ENCODE assay signal across 1 cellular context in the genomic region with DNA sequence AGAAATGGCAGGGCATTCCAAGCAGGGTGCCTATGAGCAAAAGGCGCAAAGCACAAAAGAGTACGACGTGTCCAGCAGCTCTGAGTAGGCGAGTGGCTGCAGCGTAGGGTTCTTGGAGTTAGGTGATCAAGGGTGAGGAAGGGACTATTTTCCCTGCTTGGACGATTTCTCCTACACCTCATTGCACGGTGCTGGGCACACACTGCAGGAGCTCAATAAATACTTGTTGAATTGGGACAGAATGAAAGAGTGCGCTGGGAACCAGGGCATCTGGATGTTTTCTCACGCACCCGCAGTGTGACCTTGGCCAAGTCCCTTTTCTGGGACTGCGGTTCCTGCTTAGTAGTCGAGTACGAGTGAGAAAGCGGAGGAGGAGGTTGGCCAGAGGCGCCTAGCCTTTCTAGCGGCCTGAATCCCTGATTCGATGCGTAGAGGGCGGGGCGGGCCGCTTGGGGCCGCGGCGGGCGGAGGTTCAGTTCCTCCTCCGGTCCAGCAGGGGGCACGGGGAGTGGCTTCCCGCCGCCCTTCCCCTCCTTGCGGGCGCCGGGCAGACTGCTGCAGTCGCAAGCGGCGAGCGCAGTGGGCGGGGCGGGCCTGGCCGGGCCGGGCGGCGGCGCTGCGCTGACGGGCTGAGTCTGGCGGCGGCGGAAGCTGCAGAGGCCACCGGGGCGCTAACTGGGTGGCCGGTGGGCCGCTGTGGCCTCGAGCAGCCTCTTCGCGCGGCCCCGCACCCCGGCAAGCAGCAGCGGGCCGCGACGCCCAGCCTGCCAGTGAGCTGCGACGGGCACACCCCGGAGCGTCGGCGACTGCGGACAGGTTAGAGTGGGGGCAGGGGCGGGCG.
TF ChIP-seq lines count a peak whose summit lies in the region.

A gene (plus strand): TSS at position 560 of the 841 bp plus-strand sequence. CDS start 333 bp downstream, outside the sequence.

TF ChIP-seq in HepG2, 621 proteins besides CTCF, POLR2A, EP300 and RAD21 (continued from another document and continues in another):
- TF ChIP-seq ZNF530 (CRISPR knock-in tag; IDR thresholded peaks at IDR 0.05; ENCODE audit: low read depth) (no peak), NFATC3 (CRISPR knock-in tag; IDR thresholded peaks at IDR 0.05) (no peak), SRY (CRISPR knock-in tag; IDR thresholded peaks at IDR 0.05) (0 out of 2 replicates have a peak, but pooled peaks have one; percentile 45), REL (CRISPR knock-in tag; conservative IDR thresholded peaks at IDR 0.05) (no peak), FOXO1 (CRISPR knock-in tag; IDR thresholded peaks at IDR 0.05) (no peak), ZNF879 (CRISPR knock-in tag; IDR thresholded peaks at IDR 0.05) (no peak), HMGA1 (CRISPR knock-in tag; conservative IDR thresholded peaks at IDR 0.05) (no peak), NR2F2 (IDR thresholded peaks at IDR 0.05; ENCODE audit: borderline replicate concordance, low read depth) (no peak), ZNF260 (CRISPR knock-in tag; IDR thresholded peaks at IDR 0.05; ENCODE audit: borderline replicate concordance, low read depth) (no peak), ELF3 (CRISPR knock-in tag; IDR thresholded peaks at IDR 0.05) (0 out of 2 replicates have a peak, but pooled peaks have one; percentile 9), BRD4 (CRISPR knock-in tag; IDR thresholded peaks at IDR 0.05) (no peak), HNRNPK (IDR thresholded peaks at IDR 0.05; ENCODE audit: low read depth, low read length, poor library complexity, severe bottlenecking) (peak; percentile 30), ZNF253 (CRISPR knock-in tag; IDR thresholded peaks at IDR 0.05; ENCODE audit: borderline replicate concordance) (no peak), ZNF841 (CRISPR knock-in tag; IDR thresholded peaks at IDR 0.05; ENCODE audit: borderline replicate concordance) (0 out of 2 replicates have a peak, but pooled peaks have one; percentile 46), ZNF703 (CRISPR knock-in tag; IDR thresholded peaks at IDR 0.05; ENCODE audit: borderline replicate concordance) (no peak), ZSCAN20 (CRISPR knock-in tag; IDR thresholded peaks at IDR 0.05; ENCODE audit: borderline replicate concordance) (no peak), SP4 (CRISPR knock-in tag; IDR thresholded peaks at IDR 0.05) (peak; percentile 22; the same call in 1 of the 2 replicates), ZMYM2 (CRISPR knock-in tag; IDR thresholded peaks at IDR 0.05) (no peak), PLRG1 (conservative IDR thresholded peaks at IDR 0.05) (no peak), ZNF75D (CRISPR knock-in tag; IDR thresholded peaks at IDR 0.05; ENCODE audit: borderline replicate concordance) (no peak), KAT7 (CRISPR knock-in tag; IDR thresholded peaks at IDR 0.05; ENCODE audit: borderline replicate concordance) (peak; percentile 56; the same call in 1 of the 2 replicates), ZNF350 (CRISPR knock-in tag; IDR thresholded peaks at IDR 0.05; ENCODE audit: borderline replicate concordance, low read depth) (no peak), SOX13 (IDR thresholded peaks at IDR 0.05) (no peak), SOX13 (CRISPR knock-in tag; conservative IDR thresholded peaks at IDR 0.05 in 1 of 2, IDR thresholded peaks at IDR 0.05 in 1 of 2) (no peak), ZNF563 (CRISPR knock-in tag; IDR thresholded peaks at IDR 0.05) (peak; percentile 54; the same call in 1 of the 2 replicates), ZNF451 (CRISPR knock-in tag; IDR thresholded peaks at IDR 0.05) (no peak), ZNF549 (CRISPR knock-in tag; IDR thresholded peaks at IDR 0.05) (no peak), ZNF670 (CRISPR knock-in tag; IDR thresholded peaks at IDR 0.05; ENCODE audit: borderline replicate concordance) (no peak), ZMAT3 (CRISPR knock-in tag; conservative IDR thresholded peaks at IDR 0.05) (0 out of 2 replicates have a peak, but pooled peaks have one; percentile 32), MBD4 (IDR thresholded peaks at IDR 0.05; ENCODE audit: borderline replicate concordance, low read length) (no peak), THAP11 (CRISPR knock-in tag; IDR thresholded peaks at IDR 0.05) (peak; percentile 62; the same call in 1 of the 2 replicates), PCBP1 (IDR thresholded peaks at IDR 0.05; ENCODE audit: borderline replicate concordance, low read depth, low read length) (no peak), NCOR1 (IDR thresholded peaks at IDR 0.05; ENCODE audit: borderline replicate concordance, low read length) (no peak), ZNF605 (CRISPR knock-in tag; IDR thresholded peaks at IDR 0.05) (no peak)
- TF ChIP-seq, protein P1, sequence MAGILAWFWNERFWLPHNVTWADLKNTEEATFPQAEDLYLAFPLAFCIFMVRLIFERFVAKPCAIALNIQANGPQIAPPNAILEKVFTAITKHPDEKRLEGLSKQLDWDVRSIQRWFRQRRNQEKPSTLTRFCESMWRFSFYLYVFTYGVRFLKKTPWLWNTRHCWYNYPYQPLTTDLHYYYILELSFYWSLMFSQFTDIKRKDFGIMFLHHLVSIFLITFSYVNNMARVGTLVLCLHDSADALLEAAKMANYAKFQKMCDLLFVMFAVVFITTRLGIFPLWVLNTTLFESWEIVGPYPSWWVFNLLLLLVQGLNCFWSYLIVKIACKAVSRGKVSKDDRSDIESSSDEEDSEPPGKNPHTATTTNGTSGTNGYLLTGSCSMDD (CRISPR knock-in tag; IDR thresholded peaks at IDR 0.05), result no peak
- TF ChIP-seq, protein P2, sequence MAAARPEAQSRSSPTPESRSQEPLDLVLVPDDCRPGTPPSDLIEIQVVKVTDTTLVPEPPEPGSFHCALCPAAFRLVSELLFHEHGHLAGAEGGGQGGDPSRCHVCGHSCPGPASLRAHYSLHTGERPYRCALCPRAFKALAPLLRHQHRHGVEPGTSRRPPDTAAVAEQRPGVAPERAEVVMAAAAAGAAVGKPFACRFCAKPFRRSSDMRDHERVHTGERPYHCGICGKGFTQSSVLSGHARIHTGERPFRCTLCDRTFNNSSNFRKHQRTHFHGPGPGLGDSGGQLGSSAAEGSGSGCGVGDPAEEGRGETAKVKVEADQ (CRISPR knock-in tag; IDR thresholded peaks at IDR 0.05; ENCODE audit: borderline replicate concordance), result 0 out of 2 replicates have a peak, but pooled peaks have one; percentile 18
- TF ChIP-seq, protein P3, sequence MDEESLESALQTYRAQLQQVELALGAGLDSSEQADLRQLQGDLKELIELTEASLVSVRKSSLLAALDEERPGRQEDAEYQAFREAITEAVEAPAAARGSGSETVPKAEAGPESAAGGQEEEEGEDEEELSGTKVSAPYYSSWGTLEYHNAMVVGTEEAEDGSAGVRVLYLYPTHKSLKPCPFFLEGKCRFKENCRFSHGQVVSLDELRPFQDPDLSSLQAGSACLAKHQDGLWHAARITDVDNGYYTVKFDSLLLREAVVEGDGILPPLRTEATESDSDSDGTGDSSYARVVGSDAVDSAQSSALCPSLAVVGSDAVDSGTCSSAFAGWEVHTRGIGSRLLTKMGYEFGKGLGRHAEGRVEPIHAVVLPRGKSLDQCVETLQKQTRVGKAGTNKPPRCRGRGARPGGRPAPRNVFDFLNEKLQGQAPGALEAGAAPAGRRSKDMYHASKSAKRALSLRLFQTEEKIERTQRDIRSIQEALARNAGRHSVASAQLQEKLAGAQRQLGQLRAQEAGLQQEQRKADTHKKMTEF (CRISPR knock-in tag; IDR thresholded peaks at IDR 0.05), result peak; percentile 48
- TF ChIP-seq, protein P4, sequence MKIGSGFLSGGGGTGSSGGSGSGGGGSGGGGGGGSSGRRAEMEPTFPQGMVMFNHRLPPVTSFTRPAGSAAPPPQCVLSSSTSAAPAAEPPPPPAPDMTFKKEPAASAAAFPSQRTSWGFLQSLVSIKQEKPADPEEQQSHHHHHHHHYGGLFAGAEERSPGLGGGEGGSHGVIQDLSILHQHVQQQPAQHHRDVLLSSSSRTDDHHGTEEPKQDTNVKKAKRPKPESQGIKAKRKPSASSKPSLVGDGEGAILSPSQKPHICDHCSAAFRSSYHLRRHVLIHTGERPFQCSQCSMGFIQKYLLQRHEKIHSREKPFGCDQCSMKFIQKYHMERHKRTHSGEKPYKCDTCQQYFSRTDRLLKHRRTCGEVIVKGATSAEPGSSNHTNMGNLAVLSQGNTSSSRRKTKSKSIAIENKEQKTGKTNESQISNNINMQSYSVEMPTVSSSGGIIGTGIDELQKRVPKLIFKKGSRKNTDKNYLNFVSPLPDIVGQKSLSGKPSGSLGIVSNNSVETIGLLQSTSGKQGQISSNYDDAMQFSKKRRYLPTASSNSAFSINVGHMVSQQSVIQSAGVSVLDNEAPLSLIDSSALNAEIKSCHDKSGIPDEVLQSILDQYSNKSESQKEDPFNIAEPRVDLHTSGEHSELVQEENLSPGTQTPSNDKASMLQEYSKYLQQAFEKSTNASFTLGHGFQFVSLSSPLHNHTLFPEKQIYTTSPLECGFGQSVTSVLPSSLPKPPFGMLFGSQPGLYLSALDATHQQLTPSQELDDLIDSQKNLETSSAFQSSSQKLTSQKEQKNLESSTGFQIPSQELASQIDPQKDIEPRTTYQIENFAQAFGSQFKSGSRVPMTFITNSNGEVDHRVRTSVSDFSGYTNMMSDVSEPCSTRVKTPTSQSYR (CRISPR knock-in tag; IDR thresholded peaks at IDR 0.05; ENCODE audit: borderline replicate concordance), result no peak
- TF ChIP-seq, protein P5, sequence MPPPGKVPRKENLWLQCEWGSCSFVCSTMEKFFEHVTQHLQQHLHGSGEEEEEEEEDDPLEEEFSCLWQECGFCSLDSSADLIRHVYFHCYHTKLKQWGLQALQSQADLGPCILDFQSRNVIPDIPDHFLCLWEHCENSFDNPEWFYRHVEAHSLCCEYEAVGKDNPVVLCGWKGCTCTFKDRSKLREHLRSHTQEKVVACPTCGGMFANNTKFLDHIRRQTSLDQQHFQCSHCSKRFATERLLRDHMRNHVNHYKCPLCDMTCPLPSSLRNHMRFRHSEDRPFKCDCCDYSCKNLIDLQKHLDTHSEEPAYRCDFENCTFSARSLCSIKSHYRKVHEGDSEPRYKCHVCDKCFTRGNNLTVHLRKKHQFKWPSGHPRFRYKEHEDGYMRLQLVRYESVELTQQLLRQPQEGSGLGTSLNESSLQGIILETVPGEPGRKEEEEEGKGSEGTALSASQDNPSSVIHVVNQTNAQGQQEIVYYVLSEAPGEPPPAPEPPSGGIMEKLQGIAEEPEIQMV (CRISPR knock-in tag; IDR thresholded peaks at IDR 0.05; ENCODE audit: low read depth), result no peak
- TF ChIP-seq, protein P6, sequence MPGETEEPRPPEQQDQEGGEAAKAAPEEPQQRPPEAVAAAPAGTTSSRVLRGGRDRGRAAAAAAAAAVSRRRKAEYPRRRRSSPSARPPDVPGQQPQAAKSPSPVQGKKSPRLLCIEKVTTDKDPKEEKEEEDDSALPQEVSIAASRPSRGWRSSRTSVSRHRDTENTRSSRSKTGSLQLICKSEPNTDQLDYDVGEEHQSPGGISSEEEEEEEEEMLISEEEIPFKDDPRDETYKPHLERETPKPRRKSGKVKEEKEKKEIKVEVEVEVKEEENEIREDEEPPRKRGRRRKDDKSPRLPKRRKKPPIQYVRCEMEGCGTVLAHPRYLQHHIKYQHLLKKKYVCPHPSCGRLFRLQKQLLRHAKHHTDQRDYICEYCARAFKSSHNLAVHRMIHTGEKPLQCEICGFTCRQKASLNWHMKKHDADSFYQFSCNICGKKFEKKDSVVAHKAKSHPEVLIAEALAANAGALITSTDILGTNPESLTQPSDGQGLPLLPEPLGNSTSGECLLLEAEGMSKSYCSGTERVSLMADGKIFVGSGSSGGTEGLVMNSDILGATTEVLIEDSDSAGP (CRISPR knock-in tag; IDR thresholded peaks at IDR 0.05; ENCODE audit: borderline replicate concordance), result peak; percentile 62; the same call in 1 of the 2 replicates
- TF ChIP-seq, protein P7, sequence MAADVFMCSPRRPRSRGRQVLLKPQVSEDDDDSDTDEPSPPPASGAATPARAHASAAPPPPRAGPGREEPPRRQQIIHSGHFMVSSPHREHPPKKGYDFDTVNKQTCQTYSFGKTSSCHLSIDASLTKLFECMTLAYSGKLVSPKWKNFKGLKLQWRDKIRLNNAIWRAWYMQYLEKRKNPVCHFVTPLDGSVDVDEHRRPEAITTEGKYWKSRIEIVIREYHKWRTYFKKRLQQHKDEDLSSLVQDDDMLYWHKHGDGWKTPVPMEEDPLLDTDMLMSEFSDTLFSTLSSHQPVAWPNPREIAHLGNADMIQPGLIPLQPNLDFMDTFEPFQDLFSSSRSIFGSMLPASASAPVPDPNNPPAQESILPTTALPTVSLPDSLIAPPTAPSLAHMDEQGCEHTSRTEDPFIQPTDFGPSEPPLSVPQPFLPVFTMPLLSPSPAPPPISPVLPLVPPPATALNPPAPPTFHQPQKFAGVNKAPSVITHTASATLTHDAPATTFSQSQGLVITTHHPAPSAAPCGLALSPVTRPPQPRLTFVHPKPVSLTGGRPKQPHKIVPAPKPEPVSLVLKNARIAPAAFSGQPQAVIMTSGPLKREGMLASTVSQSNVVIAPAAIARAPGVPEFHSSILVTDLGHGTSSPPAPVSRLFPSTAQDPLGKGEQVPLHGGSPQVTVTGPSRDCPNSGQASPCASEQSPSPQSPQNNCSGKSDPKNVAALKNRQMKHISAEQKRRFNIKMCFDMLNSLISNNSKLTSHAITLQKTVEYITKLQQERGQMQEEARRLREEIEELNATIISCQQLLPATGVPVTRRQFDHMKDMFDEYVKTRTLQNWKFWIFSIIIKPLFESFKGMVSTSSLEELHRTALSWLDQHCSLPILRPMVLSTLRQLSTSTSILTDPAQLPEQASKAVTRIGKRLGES (CRISPR knock-in tag; IDR thresholded peaks at IDR 0.05; ENCODE audit: borderline replicate concordance), result no peak
- TF ChIP-seq, protein P8, sequence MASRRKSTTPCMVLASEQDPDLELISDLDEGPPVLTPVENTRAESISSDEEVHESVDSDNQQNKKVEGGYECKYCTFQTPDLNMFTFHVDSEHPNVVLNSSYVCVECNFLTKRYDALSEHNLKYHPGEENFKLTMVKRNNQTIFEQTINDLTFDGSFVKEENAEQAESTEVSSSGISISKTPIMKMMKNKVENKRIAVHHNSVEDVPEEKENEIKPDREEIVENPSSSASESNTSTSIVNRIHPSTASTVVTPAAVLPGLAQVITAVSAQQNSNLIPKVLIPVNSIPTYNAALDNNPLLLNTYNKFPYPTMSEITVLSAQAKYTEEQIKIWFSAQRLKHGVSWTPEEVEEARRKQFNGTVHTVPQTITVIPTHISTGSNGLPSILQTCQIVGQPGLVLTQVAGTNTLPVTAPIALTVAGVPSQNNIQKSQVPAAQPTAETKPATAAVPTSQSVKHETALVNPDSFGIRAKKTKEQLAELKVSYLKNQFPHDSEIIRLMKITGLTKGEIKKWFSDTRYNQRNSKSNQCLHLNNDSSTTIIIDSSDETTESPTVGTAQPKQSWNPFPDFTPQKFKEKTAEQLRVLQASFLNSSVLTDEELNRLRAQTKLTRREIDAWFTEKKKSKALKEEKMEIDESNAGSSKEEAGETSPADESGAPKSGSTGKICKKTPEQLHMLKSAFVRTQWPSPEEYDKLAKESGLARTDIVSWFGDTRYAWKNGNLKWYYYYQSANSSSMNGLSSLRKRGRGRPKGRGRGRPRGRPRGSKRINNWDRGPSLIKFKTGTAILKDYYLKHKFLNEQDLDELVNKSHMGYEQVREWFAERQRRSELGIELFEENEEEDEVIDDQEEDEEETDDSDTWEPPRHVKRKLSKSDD (CRISPR knock-in tag; IDR thresholded peaks at IDR 0.05; ENCODE audit: low read depth), result no peak
- TF ChIP-seq, protein P9, sequence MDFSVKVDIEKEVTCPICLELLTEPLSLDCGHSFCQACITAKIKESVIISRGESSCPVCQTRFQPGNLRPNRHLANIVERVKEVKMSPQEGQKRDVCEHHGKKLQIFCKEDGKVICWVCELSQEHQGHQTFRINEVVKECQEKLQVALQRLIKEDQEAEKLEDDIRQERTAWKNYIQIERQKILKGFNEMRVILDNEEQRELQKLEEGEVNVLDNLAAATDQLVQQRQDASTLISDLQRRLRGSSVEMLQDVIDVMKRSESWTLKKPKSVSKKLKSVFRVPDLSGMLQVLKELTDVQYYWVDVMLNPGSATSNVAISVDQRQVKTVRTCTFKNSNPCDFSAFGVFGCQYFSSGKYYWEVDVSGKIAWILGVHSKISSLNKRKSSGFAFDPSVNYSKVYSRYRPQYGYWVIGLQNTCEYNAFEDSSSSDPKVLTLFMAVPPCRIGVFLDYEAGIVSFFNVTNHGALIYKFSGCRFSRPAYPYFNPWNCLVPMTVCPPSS (IDR thresholded peaks at IDR 0.05), result no peak
